Comparison of ENCODE assay signal across 9 cellular contexts in genomic region chr19:3397266-3398022, GRCh38. TPM values are rescaled to one million over a fixed set of nuclear protein-coding genes. Genes with fewer than 3 reads are reported as not detected.
A peak's percentile ranks its signal among the peaks of the same experiment; 100 is the strongest.
DNase-seq lines count a peak whose midpoint lies in the region; ATAC-seq and TF ChIP-seq lines count a peak whose summit lies in the region.
"Had no signal": no experiment of that assay in that cellular context is flagged by ENCODE, and none has a peak within 500 bp of the region (broad histone marks: within the 10 kb centered on the region; RNA-seq: fewer than 3 reads in every experiment).

No MANE protein-coding gene starts in this region.

- H3K27ac Mint-ChIP-seq in natural killer cell, result no peak overlapping the region

- no peak overlapping the region for H3K4me3 Mint-ChIP-seq in natural killer cell
- H3K4me3 Mint-ChIP-seq: activated T-cell treated with anti-CD3 and anti-CD28 coated beads, Interleukin-2, amount 50 U/mL, for 24 hours had no signal

- no peak overlapping the region for H3K4me3 ChIP-seq in osteoblast (ENCODE audit: insufficient read depth, low read length)

- TF ChIP-seq CTCF in osteoblast (IDR thresholded peaks at IDR 0.05; ENCODE audit: extremely low read depth, low read depth, low read length) (no peak), natural killer cell (IDR thresholded peaks at IDR 0.05) (no peak)

- no peak overlapping the region for H2AFZ ChIP-seq in osteoblast (ENCODE audit: low read length)

- H3K9me3 Mint-ChIP-seq in natural killer cell, result no peaks in the 10 kb centered on the region
- H3K9me3 Mint-ChIP-seq: activated T-cell treated with anti-CD3 and anti-CD28 coated beads, Interleukin-2, amount 50 U/mL, for 24 hours had no signal

- ATAC-seq in SK-N-SH treated with all-trans-retinoic acid at 6 μM for 48 hours, result peak; percentile 40
- peak; percentile 64 for ATAC-seq in Right ventricle myocardium superior (ENCODE audit: poor library complexity)
- ATAC-seq in HG02970 (IDR thresholded peaks at IDR 0.05; ENCODE audit: low FRiP score, unreplicated experiment), result no peak
- no peak for ATAC-seq in stimulated activated naive CD8-positive, alpha-beta T cell treated with anti-CD3 and anti-CD28 coated beads, Interleukin-15, Interleukin-2, amounts not matched to agents 100 U/mL and 50 U/mL, for 24 hours
- no peak for ATAC-seq in natural killer cell

- intact Hi-C loops in Right ventricle myocardium superior (cut with DNase I), result no loop called here
- intact Hi-C loops in natural killer cell (cut with micrococcal nuclease), result no loop called here

- no peaks in the 10 kb centered on the region for H3K36me3 Mint-ChIP-seq in natural killer cell

- H3K4me1 ChIP-seq in osteoblast (ENCODE audit: insufficient read depth, low read length), result peaks cover 7% of the 10 kb centered on the region

- DNase-seq in AG08395 (ENCODE audit: low spot score), result peak; percentile 44
- peak; percentile 76 for DNase-seq in Right ventricle myocardium superior
- DNase-seq in osteoblast (ENCODE audit: insufficient read length, low spot score, missing footprints), result peak; percentile 87
- DNase-seq in GOT3 (lab: John Stamatoyannopoulos, UW), result no peak
- DNase-seq in stimulated activated naive CD8-positive, alpha-beta T cell treated with anti-CD3 and anti-CD28 coated beads, Interleukin-15, Interleukin-2, amounts not matched to agents 100 U/mL and 50 U/mL, for 24 hours, result no peak
- DNase-seq in natural killer cell, result no peak
- DNase-seq: activated T-cell treated with anti-CD3 and anti-CD28 coated beads, Interleukin-2, amount 50 U/mL, for 24 hours had no signal

- no peaks in the 10 kb centered on the region for H3K27me3 Mint-ChIP-seq in natural killer cell (ENCODE audit: low read depth in 2 of 2)
- H3K27me3 Mint-ChIP-seq: activated T-cell treated with anti-CD3 and anti-CD28 coated beads, Interleukin-2, amount 50 U/mL, for 24 hours had no signal

- no peaks in the 10 kb centered on the region for H3K27me3 ChIP-seq in osteoblast (ENCODE audit: insufficient read depth, low read length)

- peak overlapping the region; percentile 32 for H3K27ac ChIP-seq in osteoblast (ENCODE audit: low read depth, low read length)

- peaks cover 5 to 6% of the 10 kb centered on the region in 2 donors for H3K4me1 Mint-ChIP-seq in natural killer cell

- no peaks in the 10 kb centered on the region for H3K9me3 ChIP-seq in osteoblast (ENCODE audit: low read depth, low read length)

- H4K20me1 ChIP-seq in osteoblast (ENCODE audit: insufficient read depth, low read length), result peaks cover 43% of the 10 kb centered on the region

- no peak overlapping the region for H3K4me2 ChIP-seq in osteoblast (ENCODE audit: insufficient read depth, low read length)

- peaks cover 18% of the 10 kb centered on the region for H3K36me3 ChIP-seq in osteoblast (ENCODE audit: insufficient read depth, low read length)

- peaks cover 93% of the 10 kb centered on the region for H3K79me2 ChIP-seq in osteoblast (ENCODE audit: insufficient read depth, low read length)

TF ChIP-seq in SK-N-SH treated with all-trans-retinoic acid at 6 μM for 48 hours, 23 proteins besides CTCF, POLR2A, EP300 and RAD21:
- no peak for TF ChIP-seq BACH2 (CRISPR knock-in tag; IDR thresholded peaks at IDR 0.05; ENCODE audit: borderline replicate concordance)

RNA-seq across cellular contexts. Expression of gene NFIC, which starts 31.1 kb away (rescaled TPM):
- total RNA-seq in Right ventricle myocardium superior (153 TPM), osteoblast (57.2 and 61.2 TPM in 2 replicates), natural killer cell (10 to 100 TPM; 18.5 to 22.2 (median 20.6) TPM)

Comparison
In these comparisons a context has a peak if more than half of its experiments do, and no peak if none do; other contexts are left out.
1. DNase-seq: peak in AG08395 (single experiment), Right ventricle myocardium superior (single experiment) and osteoblast (single experiment); none in GOT3 (single experiment), stimulated activated naive CD8-positive, alpha-beta T cell treated with anti-CD3 and anti-CD28 coated beads, Interleukin-15, Interleukin-2, amounts not matched to agents 100 U/mL and 50 U/mL, for 24 hours (single experiment) and natural killer cell (single experiment).
2. ATAC-seq: peak in SK-N-SH treated with all-trans-retinoic acid at 6 μM for 48 hours (single experiment) and Right ventricle myocardium superior (single experiment); none in HG02970 (single experiment), stimulated activated naive CD8-positive, alpha-beta T cell treated with anti-CD3 and anti-CD28 coated beads, Interleukin-15, Interleukin-2, amounts not matched to agents 100 U/mL and 50 U/mL, for 24 hours (single experiment) and natural killer cell (0 of 3).